ENCODE assay signal across 27 cellular contexts in genomic region chr11:65108469-65109123, GRCh38.
"Had no signal": no experiment of that assay in that cellular context is flagged by ENCODE, and none has a peak within 500 bp of the region (broad histone marks: within the 10 kb centered on the region; RNA-seq: fewer than 3 reads in every experiment).

No MANE protein-coding gene starts in this region.

- H3K27me3 ChIP-seq: adrenal gland, ascending aorta, brain microvascular endothelial cell, pancreas, right lobe of liver had no signal

- H3K27me3 Mint-ChIP-seq: activated CD4-positive, alpha-beta T cell treated with anti-CD3 and anti-CD28 coated beads for 36 hours; activated naive CD8-positive, alpha-beta T cell; activated T-cell treated with anti-CD3 and anti-CD28 coated beads, Interleukin-2, amount 50 U/mL, for 24 hours; stimulated activated memory B cell treated with anti-CD40 and anti-IgM and Interleukin-4, amounts not matched to agents 10 μg/mL and 1 μg/mL and 100 μg/mL, for 72 hours had no signal

- H3K27ac ChIP-seq: adrenal gland, ascending aorta, brain microvascular endothelial cell, left ventricle myocardium inferior, neutrophil, pancreas, right lobe of liver, thoracic aorta had no signal

- H3K4me3 Mint-ChIP-seq: activated CD4-positive, alpha-beta T cell treated with anti-CD3 and anti-CD28 coated beads for 36 hours; activated naive CD8-positive, alpha-beta T cell; activated T-cell treated with anti-CD3 and anti-CD28 coated beads, Interleukin-2, amount 50 U/mL, for 24 hours; nephron; stimulated activated memory B cell treated with anti-CD40 and anti-IgM and Interleukin-4, amounts not matched to agents 10 μg/mL and 1 μg/mL and 100 μg/mL, for 72 hours; type B pancreatic cell; WTC11 had no signal

- DNase-seq: activated CD4-positive, alpha-beta T cell treated with anti-CD3 and anti-CD28 coated beads for 36 hours; activated CD4-positive, alpha-beta T cell treated with anti-CD3 and anti-CD28 coated beads, Interleukin-2, amount 50 U/mL, for 4 hours; activated CD8-positive, alpha-beta memory T cell treated with anti-CD3 and anti-CD28 coated beads for 24 hours; activated CD8-positive, alpha-beta memory T cell treated with anti-CD3 and anti-CD28 coated beads, Interleukin-2, amount 50 U/mL, for 4 hours; activated naive CD4-positive, alpha-beta T cell; activated T-cell treated with anti-CD3 and anti-CD28 coated beads, Interleukin-2, amount 50 U/mL, for 24 hours; brain microvascular endothelial cell; central memory CD4-positive, alpha-beta T cell; dermis blood vessel endothelial cell; effector memory CD4-positive, alpha-beta T cell; left ventricle myocardium inferior; midbrain; small intestine; stimulated activated CD4-positive, alpha-beta T cell treated with anti-CD3 and anti-CD28 coated beads, Interleukin-15, amount 100 ng/mL, for 24 hours; T-helper 1 cell had no signal

- H3K27ac Mint-ChIP-seq: activated CD4-positive, alpha-beta T cell treated with anti-CD3 and anti-CD28 coated beads for 36 hours; activated naive CD8-positive, alpha-beta T cell; activated T-cell treated with anti-CD3 and anti-CD28 coated beads, Interleukin-2, amount 50 U/mL, for 24 hours; activated T-helper 2 cell treated with anti-CD3 and anti-CD28 coated beads, Interferon-gamma antibody, Interleukin-2, Interleukin-4, amounts not matched to agents 10 μg/mL and 5 μg/mL and 100 μg/mL, durations not matched to agents 14 hours and 24 hours and 36 hours; nephron; stimulated activated memory B cell treated with anti-CD40 and anti-IgM and Interleukin-4, amounts not matched to agents 10 μg/mL and 1 μg/mL and 100 μg/mL, for 72 hours; type B pancreatic cell; WTC11 had no signal

- H3K36me3 Mint-ChIP-seq: activated naive CD8-positive, alpha-beta T cell; type B pancreatic cell had no signal

- H3K9me3 Mint-ChIP-seq: activated T-cell treated with anti-CD3 and anti-CD28 coated beads, Interleukin-2, amount 50 U/mL, for 24 hours; activated T-helper 2 cell treated with anti-CD3 and anti-CD28 coated beads, Interferon-gamma antibody, Interleukin-2, Interleukin-4, amounts not matched to agents 10 μg/mL and 5 μg/mL and 100 μg/mL, durations not matched to agents 14 hours and 24 hours and 36 hours; nephron; stimulated activated memory B cell treated with anti-CD40 and anti-IgM and Interleukin-4, amounts not matched to agents 10 μg/mL and 1 μg/mL and 100 μg/mL, for 72 hours; type B pancreatic cell; WTC11 had no signal

- H3K4me3 ChIP-seq: adrenal gland, ascending aorta, left ventricle myocardium inferior, pancreas, right lobe of liver, thoracic aorta had no signal

- ATAC-seq: activated CD4-positive, alpha-beta T cell treated with anti-CD3 and anti-CD28 coated beads for 36 hours; pancreas; right lobe of liver; stimulated activated memory B cell treated with anti-CD40 and anti-IgM and Interleukin-4, amounts not matched to agents 10 μg/mL and 1 μg/mL and 100 μg/mL, for 72 hours; WTC11 had no signal

- H3K9me3 ChIP-seq: adrenal gland, ascending aorta, left ventricle myocardium inferior, neutrophil, pancreas, right lobe of liver, thoracic aorta had no signal
